ENCODE assay signal across 15 cellular contexts in the genomic region with DNA sequence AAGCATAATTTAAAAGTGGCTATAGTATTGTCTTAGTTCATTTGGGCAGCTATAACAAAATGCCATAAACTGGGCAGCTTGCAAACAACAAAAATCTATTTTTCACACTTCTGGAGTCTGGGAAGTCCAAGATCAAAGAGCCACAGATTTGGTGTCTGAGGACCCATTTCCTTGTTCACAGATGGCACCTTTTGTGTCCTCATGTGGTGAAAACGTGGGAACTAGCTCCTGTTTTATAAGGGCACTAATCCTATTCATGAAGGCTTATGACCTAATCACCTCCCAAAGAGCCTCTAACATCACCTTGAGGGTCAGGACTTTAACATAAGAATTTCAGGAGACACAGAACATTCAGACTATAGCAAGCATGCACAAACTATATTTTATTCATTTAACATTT.
DNase-seq lines count a peak whose midpoint lies in the region; TF ChIP-seq lines count a peak whose summit lies in the region.
"Had no signal": no experiment of that assay in that cellular context is flagged by ENCODE, and none has a peak within 500 bp of the region (broad histone marks: within the 10 kb centered on the region; RNA-seq: fewer than 3 reads in every experiment).

No MANE protein-coding gene starts in this region.

- no peak overlapping the region for H3K4me3 ChIP-seq in PC-9
- H3K4me3 ChIP-seq: A549, GM23248, Peyer's patch had no signal

- DNase-seq in NCI-H2107 (lab: John Stamatoyannopoulos, UW) (peak; percentile 7), NCI-H2107 treated with DMSO at 0.1 percent for 48 hours (lab: John Stamatoyannopoulos, UW; ENCODE audit: unreplicated experiment) (no peak), DMS53 (lab: John Stamatoyannopoulos, UW) (peak; percentile 52), NCI-H2171 (lab: John Stamatoyannopoulos, UW) (peak; percentile 19), SHP77 (lab: John Stamatoyannopoulos, UW) (peak; percentile 43 to 47), 8988T (no peak), cerebellar cortex (ENCODE audit: low spot score) (no peak), PC-9 (no peak)
- DNase-seq: GM23248, H9, HFFc6, Kasumi-1, Peyer's patch, T-helper 17 cell had no signal

- CTCF ChIA-PET in PC-9 (lab: Charles Lee): no interaction called here

- intact Hi-C loops in PC-9 (cut with micrococcal nuclease; ENCODE audit: unreplicated experiment): no loop called here

- no peaks in the 10 kb centered on the region for H3K79me2 ChIP-seq in PC-9 (ENCODE audit: low read depth)

- no peaks in the 10 kb centered on the region for H4K20me1 ChIP-seq in PC-9 (ENCODE audit: insufficient read depth)

- H3K9me3 ChIP-seq in PC-9 (ENCODE audit: insufficient read depth, low read depth): no peaks in the 10 kb centered on the region
- H3K9me3 ChIP-seq: Peyer's patch had no signal

- H2AFZ ChIP-seq in PC-9: no peak overlapping the region
- H2AFZ ChIP-seq: GM23248 had no signal

- no peaks in the 10 kb centered on the region for H3K4me1 ChIP-seq in PC-9 (replicated peaks; ENCODE audit: insufficient read depth)
- H3K4me1 ChIP-seq: A549, Peyer's patch had no signal

- POLR2A ChIA-PET in PC-9 (lab: Charles Lee; ENCODE audit: unreplicated experiment): no interaction called here

- H3K36me3 ChIP-seq in PC-9 (ENCODE audit: low read depth): no peaks in the 10 kb centered on the region
- H3K36me3 ChIP-seq: Peyer's patch had no signal

- BruUV-seq in PC-9 (replicated peaks; lab: Mats Ljungman, UMichigan): no TSS peak

- TF ChIP-seq CTCF in PC-9 (conservative IDR thresholded peaks at IDR 0.05): no peak

- no peak overlapping the region for H3K4me2 ChIP-seq in PC-9
- H3K4me2 ChIP-seq: A549 had no signal

- H3K27ac ChIP-seq in PC-9: no peak overlapping the region
- H3K27ac ChIP-seq: A549, GM23248, Peyer's patch had no signal

- no peaks in the 10 kb centered on the region for H3K27me3 ChIP-seq in PC-9 (ENCODE audit: insufficient read depth, low read depth)
- H3K27me3 ChIP-seq: Peyer's patch had no signal

- H3F3A ChIP-seq in PC-9 (ENCODE audit: insufficient read depth, low read depth): no peaks in the 10 kb centered on the region

- H3K9me2 ChIP-seq in PC-9 (ENCODE audit: insufficient read depth): no peaks in the 10 kb centered on the region

Comparison
In these comparisons a context has a peak if more than half of its experiments do, and no peak if none do; other contexts are left out.
1. DNase-seq: peak in NCI-H2107 (single experiment), DMS53 (single experiment), NCI-H2171 (single experiment) and SHP77 (2 of 2); none in NCI-H2107 treated with DMSO at 0.1 percent for 48 hours (single experiment), 8988T (single experiment), cerebellar cortex (single experiment) and PC-9 (0 of 2).